In the genomic region with DNA sequence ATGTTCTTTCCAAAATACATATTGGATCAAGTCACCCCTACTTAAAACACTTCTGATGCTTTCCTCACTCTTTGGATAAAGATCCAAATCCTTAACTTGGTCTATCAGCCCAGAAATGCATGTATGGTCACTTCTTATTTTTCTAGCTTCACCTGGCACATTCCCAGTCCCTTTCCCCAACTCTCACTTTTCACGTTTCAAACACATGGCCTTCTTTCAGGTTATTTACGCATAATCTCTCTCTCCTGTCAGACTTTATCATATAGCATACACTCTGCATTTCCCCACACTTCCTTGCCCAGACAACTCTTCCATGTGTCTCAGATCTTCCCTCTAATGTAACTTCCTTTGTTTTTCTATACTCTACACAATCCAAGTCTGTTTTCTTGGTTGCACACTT, we compare ENCODE assay signal across 22 cellular contexts. TPM values are rescaled to one million over a fixed set of nuclear protein-coding genes. Genes with fewer than 3 reads are reported as not detected.
DNase-seq lines count a peak whose midpoint lies in the region; ATAC-seq and TF ChIP-seq lines count a peak whose summit lies in the region.
"Had no signal": no experiment of that assay in that cellular context is flagged by ENCODE, and none has a peak within 500 bp of the region (broad histone marks: within the 10 kb centered on the region; RNA-seq: fewer than 3 reads in every experiment).

No MANE protein-coding gene starts in this region.

- POLR2A ChIA-PET in MCF 10A (lab: Yijun Ruan, JAX), result interaction anchor here (1.6 to 8.5 kb wide), 3 partner anchors 9 to 19 kb away, joined by 4 to 79 read pairs (median 5); a partner anchor contains a TSS

- peaks cover 2% of the 10 kb centered on the region for H3K36me3 ChIP-seq in cardiac muscle cell
- H3K36me3 ChIP-seq in right atrium auricular region, result peaks cover 4% of the 10 kb centered on the region
- H3K36me3 ChIP-seq in GM23338 (ENCODE audit: insufficient read depth), result peaks cover 7% of the 10 kb centered on the region; the same call in 1 of the 2 replicates

- H3K9me2 ChIP-seq in GM23338 (ENCODE audit: insufficient read depth), result no peaks in the 10 kb centered on the region

- intact Hi-C loops in MCF 10A (cut with micrococcal nuclease), result no loop called here

- no peak for ATAC-seq in GM23338
- no peak for ATAC-seq in activated CD4-positive, CD25-positive, alpha-beta regulatory T cell treated with anti-CD3 and anti-CD28 coated beads, Interleukin-2, amount 50 U/mL, for 24 hours
- ATAC-seq: Right ventricle myocardium inferior had no signal

- no peak overlapping the region for H3K4me2 ChIP-seq in GM23338

- TF ChIP-seq CTCF in cardiac muscle cell (IDR thresholded peaks at IDR 0.05; ENCODE audit: low read depth, low read length) (no peak), right atrium auricular region (IDR thresholded peaks at IDR 0.05) (no peak), GM23338 (conservative IDR thresholded peaks at IDR 0.05; ENCODE audit: low read depth in 2 of 2) (no peak), MCF 10A (IDR thresholded peaks at IDR 0.05; ENCODE audit: unreplicated experiment) (no peak)

- DNase-seq in cardiac muscle cell (ENCODE audit: low read depth in 1 of 2, low spot score in 1 of 2) (peak in 1 of 2 donors; percentile 24), right atrium auricular region (ENCODE audit: low spot score) (no peak), OCI-M1 (lab: John Stamatoyannopoulos, UW) (peak; percentile 34), dermis blood vessel endothelial cell (peak; percentile 22), NCI-H82 (lab: John Stamatoyannopoulos, UW) (no peak), GM23338 (ENCODE audit: low spot score) (no peak), MCF 10A (ENCODE audit: unreplicated experiment) (no peak)
- DNase-seq: 8988T; CD4-positive, CD25-positive, alpha-beta regulatory T cell; COR-L47; DMS153; GOT3; NCI-H1092 treated with DMSO at 0.1 percent for 48 hours; NCI-H146; NCI-H2081 treated with DMSO at 0.1 percent for 48 hours; NCI-H446 treated with DMSO at 0.1 percent for 48 hours; NCI-H69; NK-92 treated with Interleukin-12 subunit alpha and Interleukin-12 subunit beta, amount 100 ng/mL, for 24 hours had no signal

- H3K27ac Mint-ChIP-seq in GM23338 (no peak overlapping the region), MCF 10A (ENCODE audit: low read depth, unreplicated experiment) (no peak overlapping the region)
- H3K27ac Mint-ChIP-seq: B cell; CD4-positive, CD25-positive, alpha-beta regulatory T cell had no signal

- H3K27ac ChIP-seq in cardiac muscle cell (peak overlapping the region; percentile 45), right atrium auricular region (no peak overlapping the region), GM23338 (ENCODE audit: low read depth) (no peak overlapping the region)

- H3K27me3 ChIP-seq in cardiac muscle cell (no peaks in the 10 kb centered on the region), right atrium auricular region (no peaks in the 10 kb centered on the region), GM23338 (ENCODE audit: insufficient read depth) (no peaks in the 10 kb centered on the region)

- H3K4me1 ChIP-seq in cardiac muscle cell (ENCODE audit: low read depth) (peaks cover 17% of the 10 kb centered on the region), right atrium auricular region (peaks cover 0 to 32% of the 10 kb centered on the region in 2 donors), GM23338 (ENCODE audit: insufficient read depth) (peaks cover 14% of the 10 kb centered on the region; the same call in 1 of the 2 replicates)

- CTCF ChIA-PET in MCF 10A (lab: Yijun Ruan, JAX), result interaction anchor here (1.8 kb wide), 1 partner anchor 16 kb away, joined by 4 read pairs; no protein-coding TSS in a partner anchor

- H3K4me3 ChIP-seq in cardiac muscle cell (no peak overlapping the region), right atrium auricular region (no peak overlapping the region), GM23338 (no peak overlapping the region)
- H3K4me3 ChIP-seq: GM12878 had no signal

- peaks cover 36% of the 10 kb centered on the region for H4K20me1 ChIP-seq in GM23338 (replicated peaks; ENCODE audit: insufficient read depth)

- H3F3A ChIP-seq in GM23338 (replicated peaks; ENCODE audit: low read depth), result no peaks in the 10 kb centered on the region

- peaks cover 99% of the 10 kb centered on the region for H3K79me2 ChIP-seq in GM23338 (replicated peaks; ENCODE audit: insufficient read depth)

- H3K36me3 Mint-ChIP-seq in GM23338 (ENCODE audit: low read depth) (peaks cover 5% of the 10 kb centered on the region; the same call in 2 of the 3 replicates), MCF 10A (ENCODE audit: insufficient read depth, unreplicated experiment) (peaks cover 18% of the 10 kb centered on the region)

- peaks cover 8% of the 10 kb centered on the region; the same call in 2 of the 3 replicates for H3K4me1 Mint-ChIP-seq in GM23338
- H3K4me1 Mint-ChIP-seq in MCF 10A (ENCODE audit: insufficient read depth, unreplicated experiment), result no peaks in the 10 kb centered on the region

- H3K27me3 Mint-ChIP-seq in GM23338 (ENCODE audit: insufficient read depth, low read depth, poor library complexity), result no peaks in the 10 kb centered on the region
- no peaks in the 10 kb centered on the region for H3K27me3 Mint-ChIP-seq in MCF 10A (ENCODE audit: insufficient read depth, unreplicated experiment)
- H3K27me3 Mint-ChIP-seq: B cell; CD4-positive, CD25-positive, alpha-beta regulatory T cell had no signal

- H3K4me3 Mint-ChIP-seq in GM23338, result no peak overlapping the region
- no peak overlapping the region for H3K4me3 Mint-ChIP-seq in MCF 10A (ENCODE audit: unreplicated experiment)
- H3K4me3 Mint-ChIP-seq: B cell; CD4-positive, CD25-positive, alpha-beta regulatory T cell had no signal

- no peak overlapping the region for H2AFZ ChIP-seq in GM23338

- H3K9me3 ChIP-seq in cardiac muscle cell (ENCODE audit: low read depth) (no peaks in the 10 kb centered on the region), right atrium auricular region (no peaks in the 10 kb centered on the region)

- no TSS peak for BruUV-seq in MCF 10A (replicated peaks; lab: Mats Ljungman, UMichigan)

- H3K9me3 Mint-ChIP-seq in GM23338, result no peaks in the 10 kb centered on the region
- no peaks in the 10 kb centered on the region for H3K9me3 Mint-ChIP-seq in MCF 10A (ENCODE audit: unreplicated experiment)
- H3K9me3 Mint-ChIP-seq: CD4-positive, CD25-positive, alpha-beta regulatory T cell had no signal

TF ChIP-seq in GM23338, 12 proteins besides CTCF, POLR2A, EP300 and RAD21 (continues in another document):
- TF ChIP-seq EZH2phosphoT487 (IDR thresholded peaks at IDR 0.05; ENCODE audit: unreplicated experiment) (no peak), CREB1 (CRISPR knock-in tag; IDR thresholded peaks at IDR 0.05; ENCODE audit: low read depth) (no peak), EZH2 (IDR thresholded peaks at IDR 0.05; ENCODE audit: low read depth, unreplicated experiment) (no peak)
- TF ChIP-seq, protein P1, sequence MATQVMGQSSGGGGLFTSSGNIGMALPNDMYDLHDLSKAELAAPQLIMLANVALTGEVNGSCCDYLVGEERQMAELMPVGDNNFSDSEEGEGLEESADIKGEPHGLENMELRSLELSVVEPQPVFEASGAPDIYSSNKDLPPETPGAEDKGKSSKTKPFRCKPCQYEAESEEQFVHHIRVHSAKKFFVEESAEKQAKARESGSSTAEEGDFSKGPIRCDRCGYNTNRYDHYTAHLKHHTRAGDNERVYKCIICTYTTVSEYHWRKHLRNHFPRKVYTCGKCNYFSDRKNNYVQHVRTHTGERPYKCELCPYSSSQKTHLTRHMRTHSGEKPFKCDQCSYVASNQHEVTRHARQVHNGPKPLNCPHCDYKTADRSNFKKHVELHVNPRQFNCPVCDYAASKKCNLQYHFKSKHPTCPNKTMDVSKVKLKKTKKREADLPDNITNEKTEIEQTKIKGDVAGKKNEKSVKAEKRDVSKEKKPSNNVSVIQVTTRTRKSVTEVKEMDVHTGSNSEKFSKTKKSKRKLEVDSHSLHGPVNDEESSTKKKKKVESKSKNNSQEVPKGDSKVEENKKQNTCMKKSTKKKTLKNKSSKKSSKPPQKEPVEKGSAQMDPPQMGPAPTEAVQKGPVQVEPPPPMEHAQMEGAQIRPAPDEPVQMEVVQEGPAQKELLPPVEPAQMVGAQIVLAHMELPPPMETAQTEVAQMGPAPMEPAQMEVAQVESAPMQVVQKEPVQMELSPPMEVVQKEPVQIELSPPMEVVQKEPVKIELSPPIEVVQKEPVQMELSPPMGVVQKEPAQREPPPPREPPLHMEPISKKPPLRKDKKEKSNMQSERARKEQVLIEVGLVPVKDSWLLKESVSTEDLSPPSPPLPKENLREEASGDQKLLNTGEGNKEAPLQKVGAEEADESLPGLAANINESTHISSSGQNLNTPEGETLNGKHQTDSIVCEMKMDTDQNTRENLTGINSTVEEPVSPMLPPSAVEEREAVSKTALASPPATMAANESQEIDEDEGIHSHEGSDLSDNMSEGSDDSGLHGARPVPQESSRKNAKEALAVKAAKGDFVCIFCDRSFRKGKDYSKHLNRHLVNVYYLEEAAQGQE (IDR thresholded peaks at IDR 0.05; ENCODE audit: unreplicated experiment), result no peak

RNA-seq across cellular contexts. Expression of a gene that starts 12.8 kb away (rescaled TPM):
- 13.0 and 26.5 TPM in 2 replicates for total RNA-seq in cardiac muscle cell
- polyA plus RNA-seq in cardiac muscle cell, result 14.8 and 19.2 TPM in 2 replicates
- 10 to 100 TPM; 15.2 to 15.3 TPM for total RNA-seq in right atrium auricular region
- total RNA-seq in dermis blood vessel endothelial cell, result 33.7 and 39.4 TPM in 2 replicates
- 63.6 and 65.4 TPM in 2 replicates for total RNA-seq in GM23338 (2014; rRNA removed; shearing (Covaris generic))
- polyA plus RNA-seq in GM23338 (2016; fragmentation: Nextera tagmentation; extraction: Ambion mirVana), result 38.0 and 48.0 TPM in 2 replicates
- total RNA-seq in MCF 10A (2022), result 25.3 and 26.5 TPM in 2 replicates

Comparison
In these comparisons a context has a peak if more than half of its experiments do, and no peak if none do; other contexts are left out.
1. DNase-seq: peak in OCI-M1 (single experiment) and dermis blood vessel endothelial cell (single experiment); none in right atrium auricular region (single experiment), NCI-H82 (single experiment), GM23338 (single experiment) and MCF 10A (single experiment).